ENCODE assay signal across 1 cellular context in genomic region chr2:109604597-109604996, GRCh38.
TF ChIP-seq lines count a peak whose summit lies in the region.

No MANE protein-coding gene starts in this region.

TF ChIP-seq in GM12878, 131 proteins besides CTCF, POLR2A, EP300 and RAD21:
- TF ChIP-seq SUZ12 (IDR thresholded peaks at IDR 0.05; ENCODE audit: unreplicated experiment) (no peak), SREBF2 (IDR thresholded peaks at IDR 0.05; ENCODE audit: low read length) (no peak), CHD2 (IDR thresholded peaks at IDR 0.05; ENCODE audit: borderline replicate concordance, low read depth, low read length) (no peak), SMAD1 (IDR thresholded peaks at IDR 0.05; ENCODE audit: low read depth, partially characterized antibody) (no peak), NKRF (conservative IDR thresholded peaks at IDR 0.05) (no peak), SUPT20H (IDR thresholded peaks at IDR 0.05; ENCODE audit: borderline replicate concordance, control insufficient read depth, low read depth, low read length) (no peak), TAF1 (IDR thresholded peaks at IDR 0.05; ENCODE audit: borderline replicate concordance, low read depth, low read length) (no peak), CHD4 (IDR thresholded peaks at IDR 0.05) (no peak), ZNF622 (IDR thresholded peaks at IDR 0.05) (no peak), MEF2B (IDR thresholded peaks at IDR 0.05; ENCODE audit: partially characterized antibody, poor library complexity, severe bottlenecking) (no peak), ESRRA (IDR thresholded peaks at IDR 0.05; ENCODE audit: low read length) (no peak)
